Comparison of ENCODE assay signal across 2 cellular contexts in genomic region chr15:80070840-80071239, GRCh38.
TF ChIP-seq lines count a peak whose summit lies in the region.

No MANE protein-coding gene starts in this region.

TF ChIP-seq in SK-N-SH, 30 proteins besides CTCF, POLR2A, EP300 and RAD21 (continued from another document):
- no peak for TF ChIP-seq ZBTB33 (IDR thresholded peaks at IDR 0.05; ENCODE audit: borderline replicate concordance, low read depth)
- no peak for TF ChIP-seq JUND (IDR thresholded peaks at IDR 0.05)
- no peak for TF ChIP-seq CHD2 (IDR thresholded peaks at IDR 0.05; ENCODE audit: low read length, partially characterized antibody)
- no peak for TF ChIP-seq FOXJ3 (CRISPR knock-in tag; IDR thresholded peaks at IDR 0.05)
- no peak for TF ChIP-seq TEAD4 (IDR thresholded peaks at IDR 0.05; ENCODE audit: borderline replicate concordance, insufficient read depth)
TF ChIP-seq in SK-N-SH: peak in this region for 0.

TF ChIP-seq in SK-N-SH treated with all-trans-retinoic acid at 6 μM for 48 hours, 23 proteins besides CTCF, POLR2A, EP300 and RAD21 (continued from another document):
- no peak for TF ChIP-seq CREB5 (CRISPR knock-in tag; IDR thresholded peaks at IDR 0.05; ENCODE audit: low read depth)
- no peak for TF ChIP-seq GLIS3 (CRISPR knock-in tag; IDR thresholded peaks at IDR 0.05)
- no peak for TF ChIP-seq ARNTL (CRISPR knock-in tag; IDR thresholded peaks at IDR 0.05; ENCODE audit: borderline replicate concordance, low read depth)
TF ChIP-seq in SK-N-SH treated with all-trans-retinoic acid at 6 μM for 48 hours: peak in this region for 0.
